19 cellular contexts compared by ENCODE assay signal in genomic region chr22:33825761-33826160, GRCh38.
DNase-seq lines count a peak whose midpoint lies in the region; ATAC-seq and TF ChIP-seq lines count a peak whose summit lies in the region.
"Had no signal": no experiment of that assay in that cellular context is flagged by ENCODE, and none has a peak within 500 bp of the region (broad histone marks: within the 10 kb centered on the region; RNA-seq: fewer than 3 reads in every experiment).

No MANE protein-coding gene starts in this region.

- peaks cover 0 to 70% (median 25%) of the 10 kb centered on the region in 9 donors for H3K4me1 ChIP-seq in heart right ventricle

- no peaks in the 10 kb centered on the region for H3K27me3 ChIP-seq in heart right ventricle
- H3K27me3 ChIP-seq: SJSA1 had no signal

- 58 to 70% methylated on average over 5 of the region's 5 CpGs for WGBS in heart right ventricle, 2 donors

- H3K4me3 ChIP-seq in heart right ventricle: no peak overlapping the region
- H3K4me3 ChIP-seq: SJSA1 had no signal

- intact Hi-C loops in Right ventricle myocardium inferior (cut with DNase I): no loop called here
- intact Hi-C loops in left cardiac atrium (cut with DNase I): no loop called here
- intact Hi-C loops in heart right ventricle (cut with DNase I): no loop called here

- no peaks in the 10 kb centered on the region for H3K36me3 ChIP-seq in heart right ventricle
- H3K36me3 ChIP-seq: SJSA1 had no signal

- DNase-seq in Right ventricle myocardium inferior (ENCODE audit: missing footprints) (no peak), left cardiac atrium (no peak), heart right ventricle (no peak), myocyte (ENCODE audit: low read depth) (peak; percentile 23), NCI-H82 treated with DMSO at 0.1 percent for 48 hours (lab: John Stamatoyannopoulos, UW; ENCODE audit: unreplicated experiment) (no peak)
- DNase-seq: AML-193; C1 segment of cervical spinal cord; CD8-positive, alpha-beta T cell; DMS153; Kasumi-1; NCI-H1417; NCI-H187 treated with DMSO at 0.1 percent for 48 hours; NCI-H2107; NCI-H510A had no signal

- no peak for TF ChIP-seq CTCF in heart right ventricle (IDR thresholded peaks at IDR 0.05)

- H3K9me3 ChIP-seq in heart right ventricle: no peaks in the 10 kb centered on the region
- H3K9me3 ChIP-seq: SJSA1 had no signal

- ATAC-seq in Right ventricle myocardium inferior (peak; percentile 49), left cardiac atrium (no peak), heart right ventricle (peak in 1 of 8 donors; percentile 46), HG03159 (IDR thresholded peaks at IDR 0.05; ENCODE audit: unreplicated experiment) (no peak), HG02759 (IDR thresholded peaks at IDR 0.05; ENCODE audit: unreplicated experiment) (no peak), HG03025 (IDR thresholded peaks at IDR 0.05; ENCODE audit: low FRiP score, unreplicated experiment) (no peak)
- ATAC-seq: CD8-positive, alpha-beta T cell; Panc1 had no signal

- H3K27ac ChIP-seq in heart right ventricle: peak overlapping the region in 6 of 10 donors; percentile 24 to 79 (median 59)
- H3K27ac ChIP-seq: SJSA1 had no signal
